Comparison of ENCODE assay signal across 9 cellular contexts in genomic region chr11:76673164-76674142, GRCh38. TPM values are rescaled to one million over a fixed set of nuclear protein-coding genes. Genes with fewer than 3 reads are reported as not detected.
A peak's percentile ranks its signal among the peaks of the same experiment; 100 is the strongest.
DNase-seq lines count a peak whose midpoint lies in the region; ATAC-seq lines count a peak whose summit lies in the region.
"Had no signal": no experiment of that assay in that cellular context is flagged by ENCODE, and none has a peak within 500 bp of the region (broad histone marks: within the 10 kb centered on the region; RNA-seq: fewer than 3 reads in every experiment).

No MANE protein-coding gene starts in this region.

- POLR2A ChIA-PET in activated CD8-positive, alpha-beta T cell treated with anti-CD3 and anti-CD28 coated beads, Interleukin-2, amount 10 ng/mL, durations not matched to agents 7 days and 5 days (lab: Charles Lee) = interaction anchor here (0.8 kb wide), 1 partner anchor 13 kb away, joined by 3 read pairs; no protein-coding TSS in a partner anchor

- peaks cover 34 to 42% of the 10 kb centered on the region in 2 experiments for H3K4me1 ChIP-seq in trophoblast cell (ENCODE audit: control insufficient read depth in 1 of 2, insufficient read depth in 2 of 2, low read length in 2 of 2)

- H3K4me3 ChIP-seq in trophoblast cell (ENCODE audit: low read depth, low read length) = no peak overlapping the region

- H4K8ac ChIP-seq in trophoblast cell (ENCODE audit: low read depth, low read length) = no peak overlapping the region

- H2BK120ac ChIP-seq in trophoblast cell (ENCODE audit: insufficient read depth, low read length, poor library complexity) = peak overlapping the region; percentile 24

- H3K4me2 ChIP-seq in trophoblast cell (ENCODE audit: low read length) = no peak overlapping the region

- peaks cover 32% of the 10 kb centered on the region for H3K27me3 Mint-ChIP-seq in T-helper 1 cell treated with Interleukin-12 subunit alpha and Interleukin-12 subunit beta and Interleukin-4 antibody, amounts not matched to agents 30 μg/mL and 1 μg/mL, for 36 hours (ENCODE audit: low read depth)
- H3K27me3 Mint-ChIP-seq in activated CD8-positive, alpha-beta T cell treated with anti-CD3 and anti-CD28 coated beads, Interleukin-2, amount 10 ng/mL, durations not matched to agents 7 days and 5 days (ENCODE audit: low read depth) = peaks cover 24% of the 10 kb centered on the region

- H3K27me3 ChIP-seq in trophoblast cell (ENCODE audit: insufficient read depth, low read length) = no peaks in the 10 kb centered on the region

- no peak overlapping the region for H3K9ac ChIP-seq in trophoblast cell (ENCODE audit: low read length)

- peaks cover 2% of the 10 kb centered on the region for H3K9me3 ChIP-seq in trophoblast cell (ENCODE audit: insufficient read depth, low read depth, low read length)

- no peak overlapping the region for H4K12ac ChIP-seq in trophoblast cell (ENCODE audit: low read depth, low read length)

- no CpG with 5 or more reads among the region's 5 CpGs for WGBS in trophoblast cell (ENCODE audit: extremely low coverage, insufficient coverage, insufficient read length)

- no peak overlapping the region for H3K4ac ChIP-seq in trophoblast cell (ENCODE audit: low read depth, low read length)

- H2AFZ ChIP-seq in trophoblast cell (ENCODE audit: insufficient read depth, low read length, poor library complexity) = no peak overlapping the region

- no peaks in the 10 kb centered on the region for H3K9me3 Mint-ChIP-seq in T-helper 1 cell treated with Interleukin-12 subunit alpha and Interleukin-12 subunit beta and Interleukin-4 antibody, amounts not matched to agents 30 μg/mL and 1 μg/mL, for 36 hours
- H3K9me3 Mint-ChIP-seq in activated CD8-positive, alpha-beta T cell treated with anti-CD3 and anti-CD28 coated beads, Interleukin-2, amount 10 ng/mL, durations not matched to agents 7 days and 5 days (ENCODE audit: insufficient read depth) = no peaks in the 10 kb centered on the region

- peaks cover 10% of the 10 kb centered on the region for H3K79me2 ChIP-seq in trophoblast cell (ENCODE audit: control insufficient read depth, insufficient read depth, low read length, poor library complexity)

- H4K91ac ChIP-seq in trophoblast cell (ENCODE audit: low read depth, low read length) = peak overlapping the region; percentile 46

- peaks cover 35% of the 10 kb centered on the region for H3K4me1 Mint-ChIP-seq in T-helper 1 cell treated with Interleukin-12 subunit alpha and Interleukin-12 subunit beta and Interleukin-4 antibody, amounts not matched to agents 30 μg/mL and 1 μg/mL, for 36 hours (ENCODE audit: low read depth)
- peaks cover 61% of the 10 kb centered on the region for H3K4me1 Mint-ChIP-seq in activated CD8-positive, alpha-beta T cell treated with anti-CD3 and anti-CD28 coated beads, Interleukin-2, amount 10 ng/mL, durations not matched to agents 7 days and 5 days (ENCODE audit: low read depth)

- H2AK5ac ChIP-seq in trophoblast cell (ENCODE audit: low read length) = peak overlapping the region; percentile 18

- H2BK5ac ChIP-seq in trophoblast cell (ENCODE audit: low read depth, low read length, poor library complexity) = no peak overlapping the region

- ATAC-seq in HG02884 (IDR thresholded peaks at IDR 0.05; ENCODE audit: unreplicated experiment) = peak; percentile 1
- peak; percentile 8 for ATAC-seq in activated CD8-positive, alpha-beta T cell treated with anti-CD3 and anti-CD28 coated beads, Interleukin-2, amount 10 ng/mL, durations not matched to agents 7 days and 5 days
- ATAC-seq in GM19035 (IDR thresholded peaks at IDR 0.05; ENCODE audit: unreplicated experiment) = no peak

- H3K23ac ChIP-seq in trophoblast cell (ENCODE audit: low read length) = no peak overlapping the region

- peak overlapping the region; percentile 17 for H3K18ac ChIP-seq in trophoblast cell (ENCODE audit: low read length)

- CTCF ChIA-PET in activated CD8-positive, alpha-beta T cell treated with anti-CD3 and anti-CD28 coated beads, Interleukin-2, amount 10 ng/mL, durations not matched to agents 7 days and 5 days (lab: Charles Lee) = interaction anchor here (0.7 to 2.6 kb wide), 8 partner anchors 8 to 466 kb away, joined by 3 to 11 read pairs (median 4); no protein-coding TSS in a partner anchor

- peak overlapping the region; percentile 81 for H3K27ac Mint-ChIP-seq in T-helper 1 cell treated with Interleukin-12 subunit alpha and Interleukin-12 subunit beta and Interleukin-4 antibody, amounts not matched to agents 30 μg/mL and 1 μg/mL, for 36 hours
- peak overlapping the region; percentile 85 for H3K27ac Mint-ChIP-seq in activated CD8-positive, alpha-beta T cell treated with anti-CD3 and anti-CD28 coated beads, Interleukin-2, amount 10 ng/mL, durations not matched to agents 7 days and 5 days

- peaks cover 2% of the 10 kb centered on the region for H3K36me3 Mint-ChIP-seq in T-helper 1 cell treated with Interleukin-12 subunit alpha and Interleukin-12 subunit beta and Interleukin-4 antibody, amounts not matched to agents 30 μg/mL and 1 μg/mL, for 36 hours (ENCODE audit: low read depth)
- H3K36me3 Mint-ChIP-seq in activated CD8-positive, alpha-beta T cell treated with anti-CD3 and anti-CD28 coated beads, Interleukin-2, amount 10 ng/mL, durations not matched to agents 7 days and 5 days (ENCODE audit: low read depth) = no peaks in the 10 kb centered on the region

- no peak for DNase-seq in T-helper 1 cell
- DNase-seq in activated CD8-positive, alpha-beta T cell treated with anti-CD3 and anti-CD28 coated beads, Interleukin-2, amount 10 ng/mL, durations not matched to agents 7 days and 5 days = no peak
- DNase-seq in trophoblast cell = no peak
- no peak for DNase-seq in hypothalamus (lab: John Stamatoyannopoulos, UW)
- DNase-seq in ureter (ENCODE audit: low spot score) = no peak
- DNase-seq: erythroblast had no signal

- H3K14ac ChIP-seq in trophoblast cell (ENCODE audit: low read length) = no peak overlapping the region

- H3K79me1 ChIP-seq in trophoblast cell (ENCODE audit: low read length) = peaks cover 27% of the 10 kb centered on the region

- no peaks in the 10 kb centered on the region for H3K36me3 ChIP-seq in trophoblast cell (ENCODE audit: control insufficient read depth in 1 of 2, insufficient read depth in 2 of 2, low read length in 2 of 2)

- H3K4me3 Mint-ChIP-seq in T-helper 1 cell treated with Interleukin-12 subunit alpha and Interleukin-12 subunit beta and Interleukin-4 antibody, amounts not matched to agents 30 μg/mL and 1 μg/mL, for 36 hours = peak overlapping the region; percentile 25
- peak overlapping the region; percentile 9 for H3K4me3 Mint-ChIP-seq in activated CD8-positive, alpha-beta T cell treated with anti-CD3 and anti-CD28 coated beads, Interleukin-2, amount 10 ng/mL, durations not matched to agents 7 days and 5 days

- H2BK12ac ChIP-seq in trophoblast cell (ENCODE audit: low read length) = peak overlapping the region; percentile 39

- H3K27ac ChIP-seq in trophoblast cell (ENCODE audit: low read depth, low read length) = no peak overlapping the region

RNA-seq across cellular contexts. Expression of gene LRRC32, which starts 2.9 kb away (rescaled TPM):
- total RNA-seq in activated CD8-positive, alpha-beta T cell treated with anti-CD3 and anti-CD28 coated beads, Interleukin-2, amount 10 ng/mL, durations not matched to agents 7 days and 5 days = under 1 TPM; 0.23 to 0.32 TPM
- 39.7 and 40.3 TPM in 2 replicates for polyA plus RNA-seq in trophoblast cell (2013)
- total RNA-seq in ureter = 83.7 TPM

Comparison
In these comparisons a context has a peak if more than half of its experiments do, and no peak if none do; other contexts are left out.
1. RNA of gene LRRC32, which starts 2.9 kb away (total RNA-seq): 83.7 TPM in ureter (single experiment); 0.23 to 0.32 TPM in activated CD8-positive, alpha-beta T cell treated with anti-CD3 and anti-CD28 coated beads, Interleukin-2, amount 10 ng/mL, durations not matched to agents 7 days and 5 days; every median in the first group is over 10 times any median in the second.